ENCODE assay signal across 7 cellular contexts in genomic region chr7:132065193-132065972, GRCh38.
DNase-seq lines count a peak whose midpoint lies in the region; ATAC-seq and TF ChIP-seq lines count a peak whose summit lies in the region.

No MANE protein-coding gene starts in this region.

- BruUV-seq in IMR-90 (replicated peaks; lab: Mats Ljungman, UMichigan): no TSS peak
- BruUV-seq in mammary epithelial cell (replicated peaks; lab: Mats Ljungman, UMichigan): no TSS peak

- H3K56ac ChIP-seq in IMR-90 (ENCODE audit: extremely low read depth, insufficient read depth, low read length): peak overlapping the region; percentile 81; the same call in 1 of the 2 replicates

- TF ChIP-seq POLR2A in IMR-90 (IDR thresholded peaks at IDR 0.05; ENCODE audit: low read depth, low read length): no peak
- TF ChIP-seq POLR2A in erythroblast (IDR thresholded peaks at IDR 0.05; ENCODE audit: low read length): no peak

- peak; percentile 9; the same call in 1 of the 2 replicates for TF ChIP-seq RAD21 in IMR-90 (IDR thresholded peaks at IDR 0.05; ENCODE audit: low read length)

- H3K4me3 ChIP-seq in IMR-90 (ENCODE audit: insufficient read depth, low read depth, low read length) (no peak overlapping the region), mammary epithelial cell (replicated peaks in 1 of 3; ENCODE audit: insufficient read depth in 1 of 3, low read depth in 2 of 3, low read length in 3 of 3) (no peak overlapping the region), tibial artery (no peak overlapping the region)

- no CpG with 5 or more reads among the region's 8 CpGs for WGBS in IMR-90 (ENCODE audit: extremely low coverage in 2 of 2, insufficient read length in 1 of 2), 2 experiments
- WGBS in mammary epithelial cell (ENCODE audit: low coverage, missing lambda C conversion rate): 38% methylated on average over 8 of the region's 8 CpGs

- H3K27me3 ChIP-seq in IMR-90 (ENCODE audit: control insufficient read depth, insufficient read depth, low read length): no peaks in the 10 kb centered on the region
- no peaks in the 10 kb centered on the region for H3K27me3 ChIP-seq in mammary epithelial cell (ENCODE audit: insufficient read depth, low read length)
- H3K27me3 ChIP-seq in layer of hippocampus (ENCODE audit: control insufficient read depth, insufficient read depth, low read length): no peaks in the 10 kb centered on the region
- H3K27me3 ChIP-seq in tibial artery: no peaks in the 10 kb centered on the region

- H4K20me1 ChIP-seq in IMR-90 (ENCODE audit: insufficient read depth, low read length): no peaks in the 10 kb centered on the region
- H4K20me1 ChIP-seq in mammary epithelial cell (ENCODE audit: insufficient read depth, low read length): no peaks in the 10 kb centered on the region

- H2AFZ ChIP-seq in IMR-90 (replicated peaks; ENCODE audit: low read length, poor library complexity) (peak overlapping the region; percentile 88), mammary epithelial cell (ENCODE audit: low read depth, low read length) (peak overlapping the region; percentile 51)

- no peaks in the 10 kb centered on the region for H3K79me1 ChIP-seq in IMR-90 (ENCODE audit: low read depth in 1 of 2, low read length in 2 of 2)

- H3K36me3 ChIP-seq in IMR-90 (ENCODE audit: control insufficient read depth, insufficient read depth, low read length) (no peaks in the 10 kb centered on the region), mammary epithelial cell (ENCODE audit: insufficient read depth, low read length) (no peaks in the 10 kb centered on the region), tibial artery (no peaks in the 10 kb centered on the region)

- dilution Hi-C loops in IMR-90 (cut with HindIII; ENCODE audit: low sequenced_read_pairs, unreplicated experiment) (no loop called here), mammary epithelial cell (cut with HindIII; ENCODE audit: low sequenced_read_pairs) (no loop called here)

- in situ Hi-C loops in IMR-90 (cut with MboI; ENCODE audit: low sequenced_read_pairs): no loop called here
- in situ Hi-C loops in mammary epithelial cell (cut with MboI; ENCODE audit: low sequenced_read_pairs in 2 of 2): no loop called here

- H3K79me2 ChIP-seq in mammary epithelial cell (ENCODE audit: insufficient read depth, low read length): no peaks in the 10 kb centered on the region

- peak overlapping the region; percentile 88 for H3K4ac ChIP-seq in IMR-90 (ENCODE audit: low read depth, low read length)

- H4K91ac ChIP-seq in IMR-90 (ENCODE audit: insufficient read depth, low read depth, low read length): peak overlapping the region; percentile 98

- H4K5ac ChIP-seq in IMR-90 (ENCODE audit: low read depth, low read length): peak overlapping the region; percentile 62

- H3K14ac ChIP-seq in IMR-90 (replicated peaks; ENCODE audit: low read depth, low read length): 0 out of 2 replicates have a peak overlapping the region, but pooled peaks have one; percentile 35

- DNase-seq in IMR-90 (peak; percentile 95), mammary epithelial cell (peak; percentile 91), tibial artery (peak; percentile 77 to 89), HUDEP-2 (lab: John Stamatoyannopoulos, UW; ENCODE audit: unreplicated experiment in 76 of 76) (no peak), erythroblast (lab: John Stamatoyannopoulos, UW) (no peak)
- DNase-seq in activated effector memory CD4-positive, alpha-beta T cell treated with anti-CD3 and anti-CD28 coated beads, Interleukin-2, amount 50 U/mL, for 16 hours: no peak

- TF ChIP-seq CTCF in IMR-90 (conservative IDR thresholded peaks at IDR 0.05; ENCODE audit: low read depth, low read length): no peak
- TF ChIP-seq CTCF in mammary epithelial cell (conservative IDR thresholded peaks at IDR 0.05 in 1 of 2, IDR thresholded peaks at IDR 0.05 in 1 of 2; ENCODE audit: extremely low read depth in 1 of 2, insufficient read depth in 1 of 2, low read depth in 1 of 2, low read length in 2 of 2): no peak
- no peak for TF ChIP-seq CTCF in tibial artery (IDR thresholded peaks at IDR 0.05)

- peak overlapping the region; percentile 95 for H2BK5ac ChIP-seq in IMR-90 (ENCODE audit: low read depth, low read length, poor library complexity, severe bottlenecking)

- peak overlapping the region; percentile 74 for H2AK9ac ChIP-seq in IMR-90 (replicated peaks; ENCODE audit: low read depth, low read length, poor library complexity)

- peak overlapping the region; percentile 54 for H3K23ac ChIP-seq in IMR-90 (ENCODE audit: low read depth, low read length)

- no peaks in the 10 kb centered on the region for H3K9me3 ChIP-seq in IMR-90 (ENCODE audit: control insufficient read depth, insufficient read depth, low read length)
- no peaks in the 10 kb centered on the region for H3K9me3 ChIP-seq in mammary epithelial cell (replicated peaks; ENCODE audit: insufficient read depth, low read length)
- H3K9me3 ChIP-seq in tibial artery: no peaks in the 10 kb centered on the region

- CTCF ChIA-PET in IMR-90 (lab: Yijun Ruan, JAX): no interaction called here
- CTCF ChIA-PET in mammary epithelial cell (lab: Charles Lee; ENCODE audit: low non-redundant PET): no interaction called here

- peak overlapping the region; percentile 95 for H2BK120ac ChIP-seq in IMR-90 (ENCODE audit: low read depth, low read length)

- H3K9ac ChIP-seq in IMR-90 (ENCODE audit: low read depth, low read length): no peak overlapping the region
- H3K9ac ChIP-seq in mammary epithelial cell (ENCODE audit: insufficient read depth, low read length): no peak overlapping the region

- H3K27ac ChIP-seq in IMR-90 (ENCODE audit: insufficient read depth, low read length) (peak overlapping the region; percentile 77), mammary epithelial cell (ENCODE audit: insufficient read depth, low read depth, low read length) (peak overlapping the region; percentile 26), layer of hippocampus (ENCODE audit: low read depth, low read length) (peak overlapping the region; percentile 21), tibial artery (peak overlapping the region; percentile 76 to 79)

- H3K9me1 ChIP-seq in IMR-90 (ENCODE audit: insufficient read depth, low read length): peaks cover 20% of the 10 kb centered on the region

- intact Hi-C loops in IMR-90 (cut with micrococcal nuclease) (no loop called here), mammary epithelial cell (cut with micrococcal nuclease) (loop anchor here (2.0 kb wide), 1 partner anchor 79 kb away; no protein-coding TSS in a partner anchor), tibial artery (cut with DNase I; ENCODE audit: low total_unique reads) (no loop called here)

- H3K4me2 ChIP-seq in IMR-90 (ENCODE audit: low read depth, low read length) (peak overlapping the region; percentile 58), mammary epithelial cell (ENCODE audit: insufficient read depth, low read depth, low read length) (peak overlapping the region; percentile 9)

- peaks cover 17% of the 10 kb centered on the region for H3K4me1 ChIP-seq in IMR-90 (ENCODE audit: control insufficient read depth, insufficient read depth, low read length)
- peaks cover 17% of the 10 kb centered on the region for H3K4me1 ChIP-seq in mammary epithelial cell (ENCODE audit: insufficient read depth, low read length)
- peaks cover 0 to 29% (median 27%) of the 10 kb centered on the region in 4 donors for H3K4me1 ChIP-seq in tibial artery

- H2BK15ac ChIP-seq in IMR-90 (ENCODE audit: low read depth, low read length): peak overlapping the region; percentile 96; the same call in 2 of the 3 replicates

- peak overlapping the region; percentile 61 for H3K18ac ChIP-seq in IMR-90 (ENCODE audit: low read depth, low read length)

- peak overlapping the region; percentile 86 to 92 for H4K8ac ChIP-seq in IMR-90 (ENCODE audit: low read depth in 2 of 2, low read length in 2 of 2)

- peak overlapping the region; percentile 79 for H2AK5ac ChIP-seq in IMR-90 (ENCODE audit: low read depth, low read length)

- POLR2A ChIA-PET in IMR-90 (lab: Charles Lee; ENCODE audit: unreplicated experiment): no interaction called here

- ATAC-seq in IMR-90 (ENCODE audit: low read depth): peak; percentile 93

- peak overlapping the region; percentile 82 for H2BK20ac ChIP-seq in IMR-90 (ENCODE audit: low read depth, low read length)

TF ChIP-seq in IMR-90, 13 proteins besides CTCF, POLR2A, EP300 and RAD21:
- TF ChIP-seq FOS (IDR thresholded peaks at IDR 0.05; ENCODE audit: low read depth, low read length) (peak; percentile 89), NFE2L2 (IDR thresholded peaks at IDR 0.05; ENCODE audit: low read depth, low read length) (no peak), MAFK (IDR thresholded peaks at IDR 0.05; ENCODE audit: low read depth, low read length) (peak; percentile 95), RCOR1 (IDR thresholded peaks at IDR 0.05; ENCODE audit: insufficient replicate concordance, low read length) (peak; percentile 38), MAZ (IDR thresholded peaks at IDR 0.05; ENCODE audit: borderline replicate concordance, low read depth, low read length) (peak; percentile 98), SMC3 (IDR thresholded peaks at IDR 0.05; ENCODE audit: low read depth, low read length) (no peak), CEBPB (IDR thresholded peaks at IDR 0.05; ENCODE audit: low read depth, low read length) (0 out of 2 replicates have a peak, but pooled peaks have one; percentile 15)

Comparison
In these comparisons a context has a peak if more than half of its experiments do, and no peak if none do; other contexts are left out.
1. DNase-seq: peak in IMR-90 (single experiment), mammary epithelial cell (single experiment) and tibial artery (2 of 2); none in HUDEP-2 (0 of 76), erythroblast (0 of 2) and activated effector memory CD4-positive, alpha-beta T cell treated with anti-CD3 and anti-CD28 coated beads, Interleukin-2, amount 50 U/mL, for 16 hours (single experiment).
2. H3K27ac ChIP-seq: peak in every context shown above with its lines; median percentile 78 in tibial artery; 77 in IMR-90; 26 in mammary epithelial cell; 21 in layer of hippocampus.